ENCODE assay signal across 35 cellular contexts in genomic region chr1:12515234-12515633, GRCh38.
"Had no signal": no experiment of that assay in that cellular context is flagged by ENCODE, and none has a peak within 500 bp of the region (broad histone marks: within the 10 kb centered on the region; RNA-seq: fewer than 3 reads in every experiment).

No MANE protein-coding gene starts in this region.

- FAIRE-seq: astrocyte, bronchial epithelial cell, colon had no signal

- H2AFZ ChIP-seq: hepatocyte had no signal

- H3K27me3 Mint-ChIP-seq: activated CD4-positive, alpha-beta T cell treated with anti-CD3 and anti-CD28 coated beads for 36 hours; activated CD4-positive, alpha-beta T cell treated with anti-CD3 and anti-CD28 coated beads, Interleukin-2, amount 10 ng/mL, durations not matched to agents 7 days and 5 days; activated naive CD4-positive, alpha-beta T cell treated with anti-CD3 and anti-CD28 coated beads, Interleukin-2, amount 10 ng/mL, durations not matched to agents 7 days and 5 days; activated naive CD8-positive, alpha-beta T cell treated with anti-CD3 and anti-CD28 coated beads, Interleukin-2, amount 10 ng/mL, durations not matched to agents 7 days and 5 days; T-helper 17 cell had no signal

- H3K36me3 ChIP-seq: brain microvascular endothelial cell, esophagus muscularis mucosa, gastrocnemius medialis, WERI-Rb-1 had no signal

- H3K4me2 ChIP-seq: hepatocyte had no signal

- H3K27ac Mint-ChIP-seq: activated CD4-positive, alpha-beta T cell treated with anti-CD3 and anti-CD28 coated beads for 36 hours; activated CD4-positive, alpha-beta T cell treated with anti-CD3 and anti-CD28 coated beads, Interleukin-2, amount 10 ng/mL, durations not matched to agents 7 days and 5 days; activated naive CD4-positive, alpha-beta T cell treated with anti-CD3 and anti-CD28 coated beads, Interleukin-2, amount 10 ng/mL, durations not matched to agents 7 days and 5 days; activated naive CD8-positive, alpha-beta T cell treated with anti-CD3 and anti-CD28 coated beads, Interleukin-2, amount 10 ng/mL, durations not matched to agents 7 days and 5 days; activated T-helper 1 cell treated with anti-CD3 and anti-CD28 coated beads, Interleukin-12 subunit alpha, Interleukin-12 subunit beta, Interleukin-2, Interleukin-4 antibody, amounts not matched to agents 30 ng/mL and 10 ng/mL and 1 ng/mL, durations not matched to agents 14 hours and 24 hours and 36 hours; activated T-helper 2 cell treated with anti-CD3 and anti-CD28 coated beads, Interferon-gamma antibody, Interleukin-2, Interleukin-4, amounts not matched to agents 10 μg/mL and 5 μg/mL and 100 μg/mL, durations not matched to agents 14 hours and 24 hours and 36 hours; T-helper 2 cell treated with Interferon-gamma antibody and Interleukin-4, amounts not matched to agents 5 μg/mL and 100 μg/mL, for 36 hours had no signal

- ATAC-seq: activated CD4-positive, alpha-beta T cell treated with anti-CD3 and anti-CD28 coated beads for 36 hours; effector memory CD8-positive, alpha-beta T cell; foreskin keratinocyte; gastrocnemius medialis; T-helper 17 cell had no signal

- DNase-seq: activated CD4-positive, alpha-beta T cell treated with anti-CD3 and anti-CD28 coated beads for 36 hours; activated CD4-positive, alpha-beta T cell treated with anti-CD3 and anti-CD28 coated beads, Interleukin-2, amount 10 ng/mL, durations not matched to agents 7 days and 5 days; activated CD4-positive, alpha-beta T cell treated with anti-CD3 and anti-CD28 coated beads, Interleukin-2, amount 50 U/mL, for 48 hours; activated CD4-positive, CD25-positive, alpha-beta regulatory T cell; activated CD4-positive, CD25-positive, alpha-beta regulatory T cell treated with anti-CD3 and anti-CD28 coated beads, Interleukin-2, amount 50 U/mL, for 72 hours; activated CD8-positive, alpha-beta memory T cell treated with anti-CD3 and anti-CD28 coated beads, Interleukin-2, amount 50 U/mL, for 48 hours; activated effector memory CD4-positive, alpha-beta T cell treated with anti-CD3 and anti-CD28 coated beads, Interleukin-2, amount 50 U/mL, for 16 hours; activated naive CD4-positive, alpha-beta T cell treated with anti-CD3 and anti-CD28 coated beads, Interleukin-2, amount 10 ng/mL, durations not matched to agents 7 days and 5 days; activated naive CD8-positive, alpha-beta T cell treated with anti-CD3 and anti-CD28 coated beads, Interleukin-2, amount 10 ng/mL, durations not matched to agents 7 days and 5 days; activated T-cell treated with anti-CD3 and anti-CD28 coated beads, Interleukin-2, amount 50 U/mL, for 48 hours; amniotic stem cell; anterior cingulate cortex; brain microvascular endothelial cell; cortex of kidney; dermis blood vessel endothelial cell; effector CD4-positive, alpha-beta T cell; effector memory CD8-positive, alpha-beta T cell; erythroblast; foreskin keratinocyte; gastrocnemius medialis; glutamatergic neuron; heart right ventricle; T-helper 1 cell; T-helper 17 cell; T1000; WERI-Rb-1 had no signal

- H3K4me3 Mint-ChIP-seq: activated CD4-positive, alpha-beta T cell treated with anti-CD3 and anti-CD28 coated beads for 36 hours; activated CD4-positive, alpha-beta T cell treated with anti-CD3 and anti-CD28 coated beads, Interleukin-2, amount 10 ng/mL, durations not matched to agents 7 days and 5 days; activated naive CD4-positive, alpha-beta T cell treated with anti-CD3 and anti-CD28 coated beads, Interleukin-2, amount 10 ng/mL, durations not matched to agents 7 days and 5 days; activated naive CD8-positive, alpha-beta T cell treated with anti-CD3 and anti-CD28 coated beads, Interleukin-2, amount 10 ng/mL, durations not matched to agents 7 days and 5 days; activated T-helper 1 cell treated with anti-CD3 and anti-CD28 coated beads, Interleukin-12 subunit alpha, Interleukin-12 subunit beta, Interleukin-2, Interleukin-4 antibody, amounts not matched to agents 30 ng/mL and 10 ng/mL and 1 ng/mL, durations not matched to agents 14 hours and 24 hours and 36 hours; central memory CD8-positive, alpha-beta T cell; effector memory CD8-positive, alpha-beta T cell; T-helper 17 cell; T-helper 2 cell treated with Interferon-gamma antibody and Interleukin-4, amounts not matched to agents 5 μg/mL and 100 μg/mL, for 36 hours had no signal

- H3K4me3 ChIP-seq: esophagus muscularis mucosa, gastrocnemius medialis, heart right ventricle, hepatocyte had no signal

- H3K27ac ChIP-seq: brain microvascular endothelial cell, esophagus muscularis mucosa, foreskin keratinocyte, gastrocnemius medialis, hepatocyte, WERI-Rb-1 had no signal

- H3K27me3 ChIP-seq: brain microvascular endothelial cell, esophagus muscularis mucosa, gastrocnemius medialis, heart right ventricle, hepatocyte had no signal

- H3K9me3 ChIP-seq: esophagus muscularis mucosa, gastrocnemius medialis, heart right ventricle had no signal

- H3K79me2 ChIP-seq: hepatocyte had no signal

- H3K4me1 ChIP-seq: foreskin keratinocyte had no signal

- H3K9me3 Mint-ChIP-seq: activated T-helper 1 cell treated with anti-CD3 and anti-CD28 coated beads, Interleukin-12 subunit alpha, Interleukin-12 subunit beta, Interleukin-2, Interleukin-4 antibody, amounts not matched to agents 30 ng/mL and 10 ng/mL and 1 ng/mL, durations not matched to agents 14 hours and 24 hours and 36 hours; activated T-helper 2 cell treated with anti-CD3 and anti-CD28 coated beads, Interferon-gamma antibody, Interleukin-2, Interleukin-4, amounts not matched to agents 10 μg/mL and 5 μg/mL and 100 μg/mL, durations not matched to agents 14 hours and 24 hours and 36 hours had no signal
